In genomic region chr1:28123461-28123961, GRCh38 we compare ENCODE assay signal across 10 cellular contexts. TPM values are rescaled to one million over a fixed set of nuclear protein-coding genes. Genes with fewer than 3 reads are reported as not detected.
A peak's percentile ranks its signal among the peaks of the same experiment; 100 is the strongest.
DNase-seq lines count a peak whose midpoint lies in the region; ATAC-seq and TF ChIP-seq lines count a peak whose summit lies in the region.
"Had no signal": no experiment of that assay in that cellular context is flagged by ENCODE, and none has a peak within 500 bp of the region (broad histone marks: within the 10 kb centered on the region; RNA-seq: fewer than 3 reads in every experiment).

No MANE protein-coding gene starts in this region.

- no peak for ATAC-seq in GM19455 (IDR thresholded peaks at IDR 0.05; ENCODE audit: unreplicated experiment)
- no peak for ATAC-seq in HG03354 (IDR thresholded peaks at IDR 0.05; ENCODE audit: poor library complexity, severe bottlenecking, unreplicated experiment)

- H3K27me3 ChIP-seq in Karpas-422 (ENCODE audit: low read length) (no peaks in the 10 kb centered on the region), adipocyte (replicated peaks; ENCODE audit: control insufficient read depth, insufficient read depth, low read length) (no peaks in the 10 kb centered on the region)

- H3K4me3 ChIP-seq in AG10803 (ENCODE audit: low read length) (no peak overlapping the region), Karpas-422 (ENCODE audit: low read length) (no peak overlapping the region), adipocyte (ENCODE audit: low read length) (peak overlapping the region; percentile 50)

- H3K4me2 ChIP-seq in Karpas-422 (ENCODE audit: low read depth, low read length, poor library complexity, severe bottlenecking): no peak overlapping the region

- no peaks in the 10 kb centered on the region for H4K20me1 ChIP-seq in Karpas-422 (ENCODE audit: insufficient read depth, low read depth, low read length)

- no peak overlapping the region; the same call in 1 of the 2 replicates for H2AFZ ChIP-seq in Karpas-422 (ENCODE audit: low read length)
- H2AFZ ChIP-seq: parathyroid adenoma had no signal

- peak; percentile 78 for DNase-seq in AG10803 (ENCODE audit: low read depth)
- no peak for DNase-seq in Karpas-422
- peak; percentile 61 for DNase-seq in adipocyte (ENCODE audit: low read depth)
- peak; percentile 90 for DNase-seq in kidney tubule cell (ENCODE audit: low spot score)
- no peak for DNase-seq in germinal center (ENCODE audit: low spot score)
- no peak for DNase-seq in DMS 273 (lab: John Stamatoyannopoulos, UW; ENCODE audit: unreplicated experiment)
- DNase-seq: CD4-positive, CD25-positive, alpha-beta regulatory T cell had no signal

- no peaks in the 10 kb centered on the region for H3K9me3 ChIP-seq in Karpas-422 (ENCODE audit: low read length)
- no peaks in the 10 kb centered on the region for H3K9me3 ChIP-seq in adipocyte (ENCODE audit: control insufficient read depth, low read length)

- H3K9me2 ChIP-seq in Karpas-422 (replicated peaks; ENCODE audit: insufficient read depth, low read length): no peaks in the 10 kb centered on the region

- H3K4me1 ChIP-seq in Karpas-422 (ENCODE audit: low read length) (peaks cover 30% of the 10 kb centered on the region), adipocyte (ENCODE audit: control insufficient read depth, insufficient read depth, low read length) (peaks cover 14% of the 10 kb centered on the region)
- H3K4me1 ChIP-seq: parathyroid adenoma had no signal

- no peak for TF ChIP-seq CTCF in AG10803 (conservative IDR thresholded peaks at IDR 0.05; ENCODE audit: low read length)

- H3K36me3 ChIP-seq in Karpas-422 (ENCODE audit: insufficient read depth, low read length): no peaks in the 10 kb centered on the region
- H3K36me3 ChIP-seq in adipocyte (ENCODE audit: control insufficient read depth, insufficient read depth, low read length, severe bottlenecking): no peaks in the 10 kb centered on the region

- H3K9ac ChIP-seq in Karpas-422 (ENCODE audit: low read length) (0 out of 2 replicates have a peak overlapping the region, but pooled peaks have one; percentile 5), adipocyte (ENCODE audit: low read length) (no peak overlapping the region)
- H3K9ac ChIP-seq: parathyroid adenoma had no signal

- H3K79me2 ChIP-seq in Karpas-422 (ENCODE audit: low read length): no peaks in the 10 kb centered on the region
- H3K79me2 ChIP-seq: parathyroid adenoma had no signal

- no peak overlapping the region for H3K27ac ChIP-seq in Karpas-422 (ENCODE audit: low read length)
- H3K27ac ChIP-seq: parathyroid adenoma had no signal

RNA-seq across cellular contexts. Expression of gene EYA3, which starts 35.1 kb away (rescaled TPM):
- 17.0 and 28.3 TPM in 2 replicates for total RNA-seq in Karpas-422 (2014; rRNA removed; shearing (Covaris generic); ENCODE audit: low replicate concordance)

RNA-seq across cellular contexts. Expression of gene PTAFR, which starts 53.0 kb away (rescaled TPM):
- 37.8 and 74.2 TPM in 2 replicates for total RNA-seq in Karpas-422 (2014; rRNA removed; shearing (Covaris generic); ENCODE audit: low replicate concordance)

Comparison
In these comparisons a context has a peak if more than half of its experiments do, and no peak if none do; other contexts are left out.
1. DNase-seq: peak in AG10803 (single experiment), adipocyte (single experiment) and kidney tubule cell (single experiment); none in Karpas-422 (single experiment), germinal center (single experiment) and DMS 273 (single experiment).